18 cellular contexts compared by ENCODE assay signal in genomic region chr1:63328140-63328521, GRCh38. TPM values are rescaled to one million over a fixed set of nuclear protein-coding genes. Genes with fewer than 3 reads are reported as not detected.
A peak's percentile ranks its signal among the peaks of the same experiment; 100 is the strongest.
DNase-seq lines count a peak whose midpoint lies in the region; ATAC-seq and TF ChIP-seq lines count a peak whose summit lies in the region.
"Had no signal": no experiment of that assay in that cellular context is flagged by ENCODE, and none has a peak within 500 bp of the region (broad histone marks: within the 10 kb centered on the region; RNA-seq: fewer than 3 reads in every experiment).

No MANE protein-coding gene starts in this region.

- no peak overlapping the region for H3K27ac ChIP-seq in MM.1S (ENCODE audit: low read length)
- H3K27ac ChIP-seq: left lung, right lobe of liver, SJSA1, tibial artery had no signal

- H3K4me1 Mint-ChIP-seq in activated naive CD8-positive, alpha-beta T cell treated with anti-CD3 and anti-CD28 coated beads, Interleukin-2, amount 50 U/mL, for 24 hours = peaks cover 25% of the 10 kb centered on the region
- peaks cover 27% of the 10 kb centered on the region for H3K4me1 Mint-ChIP-seq in activated naive CD8-positive, alpha-beta T cell treated with anti-CD3 and anti-CD28 coated beads for 36 hours
- peaks cover 24% of the 10 kb centered on the region for H3K4me1 Mint-ChIP-seq in endothelial cell (ENCODE audit: unreplicated experiment)
- H3K4me1 Mint-ChIP-seq in T-helper 2 cell treated with Interferon-gamma antibody and Interleukin-4, amounts not matched to agents 5 μg/mL and 100 μg/mL, for 36 hours (ENCODE audit: low read depth) = peaks cover 16% of the 10 kb centered on the region
- H3K4me1 Mint-ChIP-seq in activated CD8-positive, alpha-beta memory T cell treated with anti-CD3 and anti-CD28 coated beads, Interleukin-2, amount 10 ng/mL, durations not matched to agents 7 days and 5 days = peaks cover 26% of the 10 kb centered on the region

- no peaks in the 10 kb centered on the region for H3K79me2 ChIP-seq in MM.1S (ENCODE audit: low read length)

- no peak for TF ChIP-seq CTCF in MM.1S (IDR thresholded peaks at IDR 0.05; ENCODE audit: low read length)
- no peak for TF ChIP-seq CTCF in endothelial cell (IDR thresholded peaks at IDR 0.05; ENCODE audit: unreplicated experiment)

- no peaks in the 10 kb centered on the region for H3F3A ChIP-seq in MM.1S (ENCODE audit: insufficient read depth, low read length)

- no peaks in the 10 kb centered on the region for H3K36me3 ChIP-seq in MM.1S (replicated peaks; ENCODE audit: insufficient read depth, low read length)
- H3K36me3 ChIP-seq: BE2C, left lung, right lobe of liver, SJSA1, tibial artery had no signal

- peaks cover 84% of the 10 kb centered on the region for H3K27me3 Mint-ChIP-seq in activated naive CD8-positive, alpha-beta T cell treated with anti-CD3 and anti-CD28 coated beads, Interleukin-2, amount 50 U/mL, for 24 hours
- peaks cover 86% of the 10 kb centered on the region for H3K27me3 Mint-ChIP-seq in activated naive CD8-positive, alpha-beta T cell treated with anti-CD3 and anti-CD28 coated beads for 36 hours
- peaks cover 32% of the 10 kb centered on the region for H3K27me3 Mint-ChIP-seq in endothelial cell (ENCODE audit: unreplicated experiment)
- peaks cover 81% of the 10 kb centered on the region for H3K27me3 Mint-ChIP-seq in T-helper 2 cell treated with Interferon-gamma antibody and Interleukin-4, amounts not matched to agents 5 μg/mL and 100 μg/mL, for 36 hours (ENCODE audit: low read depth)
- H3K27me3 Mint-ChIP-seq in activated CD8-positive, alpha-beta memory T cell treated with anti-CD3 and anti-CD28 coated beads, Interleukin-2, amount 10 ng/mL, durations not matched to agents 7 days and 5 days = peaks cover 87% of the 10 kb centered on the region

- H3K4me2 ChIP-seq in MM.1S (ENCODE audit: low read depth, low read length) = peak overlapping the region; percentile 79; the same call in 1 of the 2 replicates

- H3K9ac ChIP-seq in MM.1S (ENCODE audit: low read length) = no peak overlapping the region

- H3K9me3 ChIP-seq in MM.1S (replicated peaks; ENCODE audit: insufficient read depth, low read length) = no peaks in the 10 kb centered on the region
- H3K9me3 ChIP-seq: BE2C, left lung, right lobe of liver, tibial artery had no signal

- H3K4me1 ChIP-seq in MM.1S (ENCODE audit: low read length) = no peaks in the 10 kb centered on the region
- H3K4me1 ChIP-seq: BE2C, right lobe of liver had no signal

- no peaks in the 10 kb centered on the region for H3K9me2 ChIP-seq in MM.1S (replicated peaks; ENCODE audit: insufficient read depth, low read length)

- H3K4me3 ChIP-seq in MM.1S (ENCODE audit: low read length) = no peak overlapping the region
- H3K4me3 ChIP-seq: left lung, right lobe of liver, SJSA1, tibial artery had no signal

- in situ Hi-C loops in KBM-7 (cut with MboI; ENCODE audit: low pct_unique_long_range_greater_than_20kb, low sequenced_read_pairs) = no loop called here

- no peak for ATAC-seq in activated naive CD8-positive, alpha-beta T cell treated with anti-CD3 and anti-CD28 coated beads, Interleukin-2, amount 50 U/mL, for 24 hours
- no peak for ATAC-seq in activated CD8-positive, alpha-beta memory T cell treated with anti-CD3 and anti-CD28 coated beads, Interleukin-2, amount 10 ng/mL, durations not matched to agents 7 days and 5 days
- ATAC-seq: effector memory CD8-positive, alpha-beta T cell had no signal

- DNase-seq in activated naive CD8-positive, alpha-beta T cell treated with anti-CD3 and anti-CD28 coated beads, Interleukin-2, amount 50 U/mL, for 24 hours = no peak
- DNase-seq in activated naive CD8-positive, alpha-beta T cell treated with anti-CD3 and anti-CD28 coated beads for 36 hours = no peak
- DNase-seq in MM.1S (no peak), endothelial cell (ENCODE audit: low spot score) (no peak), KBM-7 (no peak), HUDEP-2 (lab: John Stamatoyannopoulos, UW; ENCODE audit: unreplicated experiment in 76 of 76) (no peak)
- DNase-seq in T-helper 2 cell treated with Interferon-gamma antibody and Interleukin-4, amounts not matched to agents 5 μg/mL and 100 μg/mL, for 36 hours (ENCODE audit: low spot score) = no peak
- no peak for DNase-seq in activated CD8-positive, alpha-beta memory T cell treated with anti-CD3 and anti-CD28 coated beads, Interleukin-2, amount 10 ng/mL, durations not matched to agents 7 days and 5 days
- DNase-seq: activated effector memory CD4-positive, alpha-beta T cell treated with Interleukin-2 at 50 U/mL for 16 hours; cortex of kidney; effector memory CD8-positive, alpha-beta T cell; tibial artery had no signal

- CTCF ChIA-PET in activated CD8-positive, alpha-beta memory T cell treated with anti-CD3 and anti-CD28 coated beads, Interleukin-2, amount 10 ng/mL, durations not matched to agents 7 days and 5 days (lab: Charles Lee) = interaction anchor here (1.0 to 5.5 kb wide), 2 partner anchors 11 to 210 kb away, joined by 4 to 27 read pairs; no protein-coding TSS in a partner anchor

- no peaks in the 10 kb centered on the region for H3K27me3 ChIP-seq in MM.1S (replicated peaks; ENCODE audit: insufficient read depth, low read length)

- H2AFZ ChIP-seq in MM.1S (ENCODE audit: low read length) = peak overlapping the region; percentile 69

- peak overlapping the region; percentile 6 for H3K27ac Mint-ChIP-seq in activated naive CD8-positive, alpha-beta T cell treated with anti-CD3 and anti-CD28 coated beads, Interleukin-2, amount 50 U/mL, for 24 hours
- H3K27ac Mint-ChIP-seq in activated naive CD8-positive, alpha-beta T cell treated with anti-CD3 and anti-CD28 coated beads for 36 hours = no peak overlapping the region
- H3K27ac Mint-ChIP-seq in endothelial cell (ENCODE audit: unreplicated experiment) = no peak overlapping the region
- H3K27ac Mint-ChIP-seq in T-helper 2 cell treated with Interferon-gamma antibody and Interleukin-4, amounts not matched to agents 5 μg/mL and 100 μg/mL, for 36 hours = no peak overlapping the region
- no peak overlapping the region for H3K27ac Mint-ChIP-seq in activated CD8-positive, alpha-beta memory T cell treated with anti-CD3 and anti-CD28 coated beads, Interleukin-2, amount 10 ng/mL, durations not matched to agents 7 days and 5 days

- H4K20me1 ChIP-seq in MM.1S (ENCODE audit: insufficient read depth, low read length) = no peaks in the 10 kb centered on the region

- H3K4me3 Mint-ChIP-seq in activated naive CD8-positive, alpha-beta T cell treated with anti-CD3 and anti-CD28 coated beads, Interleukin-2, amount 50 U/mL, for 24 hours = no peak overlapping the region
- no peak overlapping the region for H3K4me3 Mint-ChIP-seq in activated naive CD8-positive, alpha-beta T cell treated with anti-CD3 and anti-CD28 coated beads for 36 hours
- peak overlapping the region; percentile 45 for H3K4me3 Mint-ChIP-seq in endothelial cell (ENCODE audit: unreplicated experiment)
- no peak overlapping the region for H3K4me3 Mint-ChIP-seq in T-helper 2 cell treated with Interferon-gamma antibody and Interleukin-4, amounts not matched to agents 5 μg/mL and 100 μg/mL, for 36 hours
- H3K4me3 Mint-ChIP-seq in activated CD8-positive, alpha-beta memory T cell treated with anti-CD3 and anti-CD28 coated beads, Interleukin-2, amount 10 ng/mL, durations not matched to agents 7 days and 5 days = no peak overlapping the region

- peaks cover 16% of the 10 kb centered on the region for H3K36me3 Mint-ChIP-seq in activated naive CD8-positive, alpha-beta T cell treated with anti-CD3 and anti-CD28 coated beads, Interleukin-2, amount 50 U/mL, for 24 hours (ENCODE audit: low read depth)
- peaks cover 10% of the 10 kb centered on the region for H3K36me3 Mint-ChIP-seq in activated naive CD8-positive, alpha-beta T cell treated with anti-CD3 and anti-CD28 coated beads for 36 hours
- H3K36me3 Mint-ChIP-seq in endothelial cell (ENCODE audit: low read depth, unreplicated experiment) = peaks cover 4% of the 10 kb centered on the region
- H3K36me3 Mint-ChIP-seq in T-helper 2 cell treated with Interferon-gamma antibody and Interleukin-4, amounts not matched to agents 5 μg/mL and 100 μg/mL, for 36 hours (ENCODE audit: low read depth) = peaks cover 3% of the 10 kb centered on the region
- H3K36me3 Mint-ChIP-seq in activated CD8-positive, alpha-beta memory T cell treated with anti-CD3 and anti-CD28 coated beads, Interleukin-2, amount 10 ng/mL, durations not matched to agents 7 days and 5 days = peaks cover 3% of the 10 kb centered on the region

- peaks cover 12% of the 10 kb centered on the region for H3K9me3 Mint-ChIP-seq in activated naive CD8-positive, alpha-beta T cell treated with anti-CD3 and anti-CD28 coated beads, Interleukin-2, amount 50 U/mL, for 24 hours
- peaks cover 5% of the 10 kb centered on the region for H3K9me3 Mint-ChIP-seq in activated naive CD8-positive, alpha-beta T cell treated with anti-CD3 and anti-CD28 coated beads for 36 hours
- no peaks in the 10 kb centered on the region for H3K9me3 Mint-ChIP-seq in endothelial cell (ENCODE audit: unreplicated experiment)
- no peaks in the 10 kb centered on the region for H3K9me3 Mint-ChIP-seq in T-helper 2 cell treated with Interferon-gamma antibody and Interleukin-4, amounts not matched to agents 5 μg/mL and 100 μg/mL, for 36 hours
- H3K9me3 Mint-ChIP-seq in activated CD8-positive, alpha-beta memory T cell treated with anti-CD3 and anti-CD28 coated beads, Interleukin-2, amount 10 ng/mL, durations not matched to agents 7 days and 5 days (ENCODE audit: low read depth) = no peaks in the 10 kb centered on the region

RNA-seq across cellular contexts. Expression of gene FOXD3, which starts 5.8 kb away (rescaled TPM):
- not detected for total RNA-seq in activated naive CD8-positive, alpha-beta T cell treated with anti-CD3 and anti-CD28 coated beads for 36 hours
- 0.26 TPM for total RNA-seq in endothelial cell (ENCODE audit: unreplicated experiment)
- total RNA-seq in activated CD8-positive, alpha-beta memory T cell treated with anti-CD3 and anti-CD28 coated beads, Interleukin-2, amount 10 ng/mL, durations not matched to agents 7 days and 5 days = not detected
- total RNA-seq: esophagus mucosa, left lung, progenitor cell of endocrine pancreas had no signal

RNA-seq across cellular contexts. Expression of gene ALG6, which starts 39.3 kb away (rescaled TPM):
- total RNA-seq in activated naive CD8-positive, alpha-beta T cell treated with anti-CD3 and anti-CD28 coated beads for 36 hours = 10 to 100 TPM; 17.4 to 17.8 TPM
- total RNA-seq in endothelial cell (ENCODE audit: unreplicated experiment) = 14.9 TPM
- 10 to 100 TPM; 23.0 to 24.0 TPM for total RNA-seq in activated CD8-positive, alpha-beta memory T cell treated with anti-CD3 and anti-CD28 coated beads, Interleukin-2, amount 10 ng/mL, durations not matched to agents 7 days and 5 days
